ENCODE assay signal across 7 cellular contexts in genomic region chr2:62883629-62884028, GRCh38.
"Had no signal": no experiment of that assay in that cellular context is flagged by ENCODE, and none has a peak within 500 bp of the region (broad histone marks: within the 10 kb centered on the region; RNA-seq: fewer than 3 reads in every experiment).

No MANE protein-coding gene starts in this region.

- H3K4me3 ChIP-seq: K562 had no signal

- DNase-seq: IMR-90, KBM-7, KG1 had no signal

- H3K27ac ChIP-seq: HL-60, KMS-11 had no signal

- H3K4me2 ChIP-seq: KMS-11 had no signal

- H3K9ac ChIP-seq: KMS-11 had no signal

- ATAC-seq: K562 had no signal

- FAIRE-seq: HTR-8/SVneo, K562 had no signal
